ENCODE assay signal across 29 cellular contexts in the genomic region with DNA sequence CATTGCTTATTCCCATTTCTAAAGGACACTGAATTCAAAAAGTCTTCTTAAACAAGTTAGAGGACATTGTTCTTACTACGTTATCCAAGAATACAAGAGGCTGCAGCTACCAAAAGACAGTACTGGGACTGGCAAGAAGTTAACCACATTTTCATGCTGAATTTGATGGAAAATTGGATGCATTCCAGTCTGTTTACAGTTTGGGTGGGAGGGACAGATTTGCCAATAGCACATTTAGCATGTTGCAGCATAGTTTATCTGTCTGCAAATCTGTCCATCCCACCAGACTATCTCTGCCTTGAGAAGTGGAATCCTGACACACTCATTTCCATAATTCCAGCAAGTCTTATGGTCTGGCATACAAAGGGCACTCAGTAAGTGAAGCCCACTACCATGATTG.
DNase-seq lines count a peak whose midpoint lies in the region; ATAC-seq, FAIRE-seq and TF ChIP-seq lines count a peak whose summit lies in the region.
"Had no signal": no experiment of that assay in that cellular context is flagged by ENCODE, and none has a peak within 500 bp of the region (broad histone marks: within the 10 kb centered on the region; RNA-seq: fewer than 3 reads in every experiment).

No MANE protein-coding gene starts in this region.

- FAIRE-seq in astrocyte (lab: Jason Lieb, UNC) = peak; percentile 37
- FAIRE-seq: A549 had no signal

- no peak overlapping the region for H3K27ac ChIP-seq in A673 (ENCODE audit: low read depth, low read length, poor library complexity, severe bottlenecking)
- no peak overlapping the region for H3K27ac ChIP-seq in IMR-90 (ENCODE audit: insufficient read depth, low read length)
- H3K27ac ChIP-seq in astrocyte (ENCODE audit: low read depth, low read length) = no peak overlapping the region
- H3K27ac ChIP-seq in CD4-positive, alpha-beta T cell (ENCODE audit: low read depth, low read length) = no peak overlapping the region
- H3K27ac ChIP-seq: A549, BLaER1, dorsolateral prefrontal cortex, gastroesophageal sphincter, left ventricle myocardium inferior, SJCRH30 had no signal

- H4K8ac ChIP-seq in IMR-90 (ENCODE audit: low read depth in 2 of 2, low read length in 2 of 2) = no peak overlapping the region; a peak in 2 of 4 replicates

- H3K27me3 ChIP-seq in A673 (replicated peaks; ENCODE audit: insufficient read depth, low read depth, low read length, poor library complexity) (no peaks in the 10 kb centered on the region), IMR-90 (ENCODE audit: control insufficient read depth, insufficient read depth, low read length) (no peaks in the 10 kb centered on the region), astrocyte (ENCODE audit: insufficient read depth, low read length) (no peaks in the 10 kb centered on the region)
- no peaks in the 10 kb centered on the region for H3K27me3 ChIP-seq in CD4-positive, alpha-beta T cell (ENCODE audit: control insufficient read depth, insufficient read depth, low read length)
- H3K27me3 ChIP-seq: BLaER1, gastroesophageal sphincter, SJCRH30 had no signal

- H3K27ac Mint-ChIP-seq in astrocyte (ENCODE audit: unreplicated experiment) = no peak overlapping the region
- no peak overlapping the region for H3K27ac Mint-ChIP-seq in CD4-positive, alpha-beta T cell
- H3K27ac Mint-ChIP-seq: activated T-cell treated with anti-CD3 and anti-CD28 coated beads, Interleukin-2, amount 50 U/mL, for 72 hours; naive thymus-derived CD8-positive, alpha-beta T cell; stimulated activated effector memory CD8-positive, alpha-beta T cell treated with anti-CD3 and anti-CD28 coated beads, Interleukin-12 subunit alpha, Interleukin-12 subunit beta, amount 100 ng/mL, for 72 hours; T-helper 1 cell treated with Interleukin-12 subunit alpha and Interleukin-12 subunit beta and Interleukin-4 antibody, amounts not matched to agents 30 μg/mL and 1 μg/mL, for 36 hours had no signal

- no peak overlapping the region for H4K5ac ChIP-seq in IMR-90 (ENCODE audit: low read depth, low read length)

- DNase-seq in A673 (ENCODE audit: low spot score) (peak; percentile 25), IMR-90 (no peak), astrocyte (ENCODE audit: low read depth) (peak; percentile 39), fibroblast of the conjunctiva (ENCODE audit: low read depth) (peak; percentile 40), C1 segment of cervical spinal cord (lab: John Stamatoyannopoulos, UW) (no peak), MV-4-11 (lab: John Stamatoyannopoulos, UW) (no peak)
- no peak for DNase-seq in activated T-cell treated with anti-CD3 and anti-CD28 coated beads, Interleukin-2, amount 50 U/mL, for 1 hour
- DNase-seq in CD4-positive, alpha-beta T cell = no peak
- DNase-seq: activated CD4-positive, alpha-beta T cell treated with anti-CD3 and anti-CD28 coated beads for 4 hours; activated naive CD4-positive, alpha-beta T cell treated with anti-CD3 and anti-CD28 coated beads, Interleukin-2, amount 50 U/mL, for 16 hours; activated T-cell treated with anti-CD3 and anti-CD28 coated beads, Interleukin-2, amount 50 U/mL, for 72 hours; aorta; Calu3; dorsolateral prefrontal cortex; hypothalamus; left ventricle myocardium inferior; midbrain; MM.1S; naive thymus-derived CD8-positive, alpha-beta T cell; NCI-H146; SJCRH30; stimulated activated CD4-positive, alpha-beta T cell treated with anti-CD3 and anti-CD28 coated beads, Interleukin-2, amount 100 ng/mL, for 48 hours; substantia nigra had no signal

- no peak for TF ChIP-seq CTCF in A673 (conservative IDR thresholded peaks at IDR 0.05; ENCODE audit: low read depth, low read length)
- no peak for TF ChIP-seq CTCF in IMR-90 (conservative IDR thresholded peaks at IDR 0.05; ENCODE audit: low read depth, low read length)
- TF ChIP-seq CTCF in astrocyte (IDR thresholded peaks at IDR 0.05; ENCODE audit: insufficient read depth, low read depth, low read length) = no peak
- no peak for TF ChIP-seq CTCF in CD4-positive, alpha-beta T cell (IDR thresholded peaks at IDR 0.05)

- H3K9ac ChIP-seq in IMR-90 (ENCODE audit: low read depth, low read length) = no peak overlapping the region
- H3K9ac ChIP-seq in astrocyte (ENCODE audit: low read length) = no peak overlapping the region
- H3K9ac ChIP-seq: BLaER1 had no signal

- no peak for TF ChIP-seq POLR2A in IMR-90 (IDR thresholded peaks at IDR 0.05; ENCODE audit: low read depth, low read length)

- H3K36me3 Mint-ChIP-seq in astrocyte (ENCODE audit: low read depth, unreplicated experiment) = no peaks in the 10 kb centered on the region
- H3K36me3 Mint-ChIP-seq in CD4-positive, alpha-beta T cell (ENCODE audit: low read depth) = no peaks in the 10 kb centered on the region
- H3K36me3 Mint-ChIP-seq: naive thymus-derived CD8-positive, alpha-beta T cell; stimulated activated effector memory CD8-positive, alpha-beta T cell treated with anti-CD3 and anti-CD28 coated beads, Interleukin-12 subunit alpha, Interleukin-12 subunit beta, amount 100 ng/mL, for 72 hours had no signal

- 0 out of 2 replicates have a peak overlapping the region, but pooled peaks have one; percentile 4 for H3K4ac ChIP-seq in IMR-90 (ENCODE audit: low read depth, low read length)

- peak overlapping the region; percentile 9; the same call in 1 of the 2 replicates for H2AK5ac ChIP-seq in IMR-90 (ENCODE audit: low read depth, low read length)

- no peaks in the 10 kb centered on the region for H3K79me1 ChIP-seq in IMR-90 (ENCODE audit: low read depth in 1 of 2, low read length in 2 of 2)

- H3K14ac ChIP-seq in IMR-90 (replicated peaks; ENCODE audit: low read depth, low read length) = 0 out of 2 replicates have a peak overlapping the region, but pooled peaks have one; percentile 1

- H3K4me1 Mint-ChIP-seq in astrocyte (ENCODE audit: low read depth, unreplicated experiment) = peaks cover 59% of the 10 kb centered on the region
- no peaks in the 10 kb centered on the region for H3K4me1 Mint-ChIP-seq in CD4-positive, alpha-beta T cell (ENCODE audit: low read depth)
- H3K4me1 Mint-ChIP-seq: central memory CD8-positive, alpha-beta T cell had no signal

- no peaks in the 10 kb centered on the region for H3K9me3 Mint-ChIP-seq in astrocyte (ENCODE audit: unreplicated experiment)
- H3K9me3 Mint-ChIP-seq in CD4-positive, alpha-beta T cell = peaks cover 4% of the 10 kb centered on the region

- CTCF ChIA-PET in A673 (lab: Charles Lee) (no interaction called here), IMR-90 (lab: Yijun Ruan, JAX) (interaction anchor here (1.6 kb wide), 1 partner anchor 17 kb away, joined by 3 read pairs; no protein-coding TSS in a partner anchor)
- CTCF ChIA-PET in CD4-positive, alpha-beta T cell (lab: Charles Lee) = no interaction called here

- no peak for ATAC-seq in IMR-90 (ENCODE audit: low read depth)
- ATAC-seq in CD4-positive, alpha-beta T cell (ENCODE audit: poor library complexity) = no peak
- ATAC-seq: A549; activated T-cell treated with anti-CD3 and anti-CD28 coated beads, Interleukin-2, amount 50 U/mL, for 72 hours; gastroesophageal sphincter; naive thymus-derived CD8-positive, alpha-beta T cell; stimulated activated effector memory CD8-positive, alpha-beta T cell treated with anti-CD3 and anti-CD28 coated beads, Interleukin-12 subunit alpha, Interleukin-12 subunit beta, amount 100 ng/mL, for 72 hours had no signal

- peak overlapping the region; percentile 9; the same call in 1 of the 2 replicates for H2BK120ac ChIP-seq in IMR-90 (ENCODE audit: low read depth, low read length)

- no peak overlapping the region for H2AK9ac ChIP-seq in IMR-90 (replicated peaks; ENCODE audit: low read depth, low read length, poor library complexity)

- H3K9me1 ChIP-seq in IMR-90 (ENCODE audit: insufficient read depth, low read length) = peaks cover 4% of the 10 kb centered on the region

- in situ Hi-C loops in IMR-90 (cut with MboI; ENCODE audit: low sequenced_read_pairs) = no loop called here

- no peaks in the 10 kb centered on the region for H3K9me3 ChIP-seq in A673 (ENCODE audit: low read depth, low read length, poor library complexity, severe bottlenecking)
- no peaks in the 10 kb centered on the region for H3K9me3 ChIP-seq in IMR-90 (ENCODE audit: control insufficient read depth, insufficient read depth, low read length)
- H3K9me3 ChIP-seq in astrocyte (ENCODE audit: insufficient read depth, low read depth, low read length) = no peaks in the 10 kb centered on the region
- no peaks in the 10 kb centered on the region for H3K9me3 ChIP-seq in CD4-positive, alpha-beta T cell (ENCODE audit: control insufficient read depth, low read length)
- H3K9me3 ChIP-seq: A549, BLaER1, gastroesophageal sphincter, left ventricle myocardium inferior, SJCRH30 had no signal

- H3K36me3 ChIP-seq in A673 (ENCODE audit: insufficient read depth, low read length, poor library complexity, severe bottlenecking) (no peaks in the 10 kb centered on the region), IMR-90 (ENCODE audit: control insufficient read depth, insufficient read depth, low read length) (no peaks in the 10 kb centered on the region), astrocyte (ENCODE audit: insufficient read depth, low read length) (no peaks in the 10 kb centered on the region)
- H3K36me3 ChIP-seq: BLaER1, gastroesophageal sphincter, left ventricle myocardium inferior, SJCRH30 had no signal

- no peak overlapping the region for H3K4me3 Mint-ChIP-seq in astrocyte (ENCODE audit: unreplicated experiment)
- no peak overlapping the region for H3K4me3 Mint-ChIP-seq in CD4-positive, alpha-beta T cell
- H3K4me3 Mint-ChIP-seq: activated T-cell treated with anti-CD3 and anti-CD28 coated beads, Interleukin-2, amount 50 U/mL, for 72 hours; central memory CD8-positive, alpha-beta T cell; naive thymus-derived CD8-positive, alpha-beta T cell; stimulated activated effector memory CD8-positive, alpha-beta T cell treated with anti-CD3 and anti-CD28 coated beads, Interleukin-12 subunit alpha, Interleukin-12 subunit beta, amount 100 ng/mL, for 72 hours; T-helper 1 cell treated with Interleukin-12 subunit alpha and Interleukin-12 subunit beta and Interleukin-4 antibody, amounts not matched to agents 30 μg/mL and 1 μg/mL, for 36 hours had no signal

- H3K4me3 ChIP-seq in A673 (ENCODE audit: low read depth, low read length, poor library complexity, severe bottlenecking) = no peak overlapping the region
- no peak overlapping the region for H3K4me3 ChIP-seq in IMR-90 (ENCODE audit: insufficient read depth, low read depth, low read length)
- no peak overlapping the region for H3K4me3 ChIP-seq in astrocyte (ENCODE audit: insufficient read depth, low read depth, low read length)
- H3K4me3 ChIP-seq: A549, BLaER1, dorsolateral prefrontal cortex, gastroesophageal sphincter, left ventricle myocardium inferior, SJCRH30 had no signal

- BruUV-seq in A673 (replicated peaks; lab: Mats Ljungman, UMichigan) (no TSS peak), IMR-90 (replicated peaks; lab: Mats Ljungman, UMichigan) (no TSS peak)

- H2AFZ ChIP-seq in IMR-90 (replicated peaks; ENCODE audit: low read length, poor library complexity) (no peak overlapping the region), astrocyte (ENCODE audit: low read depth, low read length) (no peak overlapping the region)

- H3K18ac ChIP-seq in IMR-90 (ENCODE audit: low read depth, low read length) = 0 out of 2 replicates have a peak overlapping the region, but pooled peaks have one; percentile 20

- H3K27me3 Mint-ChIP-seq in astrocyte (ENCODE audit: low read depth, unreplicated experiment) = no peaks in the 10 kb centered on the region
- no peaks in the 10 kb centered on the region for H3K27me3 Mint-ChIP-seq in CD4-positive, alpha-beta T cell
- H3K27me3 Mint-ChIP-seq: central memory CD8-positive, alpha-beta T cell had no signal

- H3K4me2 ChIP-seq in IMR-90 (ENCODE audit: low read depth, low read length) = no peak overlapping the region
- no peak overlapping the region for H3K4me2 ChIP-seq in astrocyte (ENCODE audit: low read length)
- H3K4me2 ChIP-seq: A549, BLaER1 had no signal

- H2BK15ac ChIP-seq in IMR-90 (ENCODE audit: low read depth, low read length) = peak overlapping the region; percentile 9; the same call in 1 of the 3 replicates

- TF ChIP-seq RAD21 in IMR-90 (IDR thresholded peaks at IDR 0.05; ENCODE audit: low read length) = no peak

- dilution Hi-C loops in IMR-90 (cut with HindIII; ENCODE audit: low sequenced_read_pairs, unreplicated experiment) = no loop called here

- intact Hi-C loops in A673 (cut with micrococcal nuclease; ENCODE audit: unreplicated experiment) = no loop called here
- intact Hi-C loops in IMR-90 (cut with micrococcal nuclease) = no loop called here
- intact Hi-C loops in CD4-positive, alpha-beta T cell (cut with DNase I, micrococcal nuclease) = no loop called here

- 0 out of 2 replicates have a peak overlapping the region, but pooled peaks have one; percentile 6 for H2BK20ac ChIP-seq in IMR-90 (ENCODE audit: low read depth, low read length)

- no peaks in the 10 kb centered on the region for H3K79me2 ChIP-seq in astrocyte (ENCODE audit: insufficient read depth, low read length)

- no CpG with 5 or more reads among the region's 1 CpG for WGBS in IMR-90 (ENCODE audit: extremely low coverage in 2 of 2, insufficient read length in 1 of 2), 2 experiments

- no peak overlapping the region for H2BK5ac ChIP-seq in IMR-90 (ENCODE audit: low read depth, low read length, poor library complexity, severe bottlenecking)

- H4K20me1 ChIP-seq in IMR-90 (ENCODE audit: insufficient read depth, low read length) = no peaks in the 10 kb centered on the region
- H4K20me1 ChIP-seq in astrocyte (ENCODE audit: insufficient read depth, low read length) = no peaks in the 10 kb centered on the region
- H4K20me1 ChIP-seq: BLaER1 had no signal

- no peak overlapping the region for H3K23ac ChIP-seq in IMR-90 (ENCODE audit: low read depth, low read length)

- H4K91ac ChIP-seq in IMR-90 (ENCODE audit: insufficient read depth, low read depth, low read length) = peak overlapping the region; percentile 1; the same call in 1 of the 2 replicates

- H3K4me1 ChIP-seq in A673 (ENCODE audit: insufficient read depth, low read length, poor library complexity, severe bottlenecking) (peaks cover 8% of the 10 kb centered on the region), IMR-90 (ENCODE audit: control insufficient read depth, insufficient read depth, low read length) (peaks cover 26% of the 10 kb centered on the region), astrocyte (ENCODE audit: insufficient read depth, low read length) (peaks cover 49% of the 10 kb centered on the region)
- H3K4me1 ChIP-seq: BLaER1, gastroesophageal sphincter, left ventricle myocardium inferior had no signal

- POLR2A ChIA-PET in A673 (lab: Charles Lee; ENCODE audit: low non-redundant PET) = no interaction called here
- POLR2A ChIA-PET in IMR-90 (lab: Charles Lee; ENCODE audit: unreplicated experiment) = no interaction called here
- POLR2A ChIA-PET in CD4-positive, alpha-beta T cell (lab: Charles Lee) = no interaction called here

- no peak overlapping the region for H3K56ac ChIP-seq in IMR-90 (ENCODE audit: extremely low read depth, insufficient read depth, low read length)

Comparison
In these comparisons a context has a peak if more than half of its experiments do, and no peak if none do; other contexts are left out.
1. DNase-seq: peak in A673 (single experiment), astrocyte (single experiment) and fibroblast of the conjunctiva (single experiment); none in IMR-90 (single experiment), C1 segment of cervical spinal cord (0 of 14), MV-4-11 (single experiment), activated T-cell treated with anti-CD3 and anti-CD28 coated beads, Interleukin-2, amount 50 U/mL, for 1 hour (single experiment) and CD4-positive, alpha-beta T cell (0 of 10).